1 cellular context compared by ENCODE assay signal in the genomic region with DNA sequence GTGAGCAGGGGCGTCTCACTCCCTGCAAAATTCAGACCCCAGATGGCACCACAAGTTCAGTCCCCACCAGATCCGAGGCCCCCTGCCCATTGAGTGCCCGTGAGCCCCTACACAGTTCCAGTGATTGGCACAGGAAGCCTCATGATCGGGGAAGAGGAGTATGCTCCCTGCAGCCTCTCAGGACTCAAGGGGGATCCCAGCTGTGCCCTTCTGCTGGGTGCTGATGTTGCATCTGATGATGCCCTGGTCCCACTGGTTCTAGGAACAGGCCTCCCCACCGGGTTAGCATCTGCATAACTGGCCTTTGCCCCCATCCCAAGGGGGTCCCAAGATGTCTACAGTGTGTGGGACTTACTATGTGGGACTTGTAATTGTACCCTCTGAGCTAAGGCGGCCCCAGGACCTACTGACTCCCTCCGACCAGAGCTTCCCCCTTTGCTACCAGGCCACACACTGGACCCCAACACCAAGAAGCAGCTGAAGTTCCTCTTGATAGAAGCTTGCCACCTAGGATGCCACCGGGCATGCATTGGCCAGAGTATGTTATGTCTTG.
TF ChIP-seq lines count a peak whose summit lies in the region.

No MANE protein-coding gene starts in this region.

TF ChIP-seq in GM23338, 12 proteins besides CTCF, POLR2A, EP300 and RAD21:
- TF ChIP-seq POLR2AphosphoS5 (IDR thresholded peaks at IDR 0.05; ENCODE audit: low read depth) = 0 out of 2 replicates have a peak, but pooled peaks have one; percentile 25
- TF ChIP-seq EZH2 (IDR thresholded peaks at IDR 0.05; ENCODE audit: low read depth, unreplicated experiment) = no peak
- TF ChIP-seq ZNF114 (CRISPR knock-in tag; IDR thresholded peaks at IDR 0.05) = no peak
